ENCODE assay signal across 30 cellular contexts in the genomic region with DNA sequence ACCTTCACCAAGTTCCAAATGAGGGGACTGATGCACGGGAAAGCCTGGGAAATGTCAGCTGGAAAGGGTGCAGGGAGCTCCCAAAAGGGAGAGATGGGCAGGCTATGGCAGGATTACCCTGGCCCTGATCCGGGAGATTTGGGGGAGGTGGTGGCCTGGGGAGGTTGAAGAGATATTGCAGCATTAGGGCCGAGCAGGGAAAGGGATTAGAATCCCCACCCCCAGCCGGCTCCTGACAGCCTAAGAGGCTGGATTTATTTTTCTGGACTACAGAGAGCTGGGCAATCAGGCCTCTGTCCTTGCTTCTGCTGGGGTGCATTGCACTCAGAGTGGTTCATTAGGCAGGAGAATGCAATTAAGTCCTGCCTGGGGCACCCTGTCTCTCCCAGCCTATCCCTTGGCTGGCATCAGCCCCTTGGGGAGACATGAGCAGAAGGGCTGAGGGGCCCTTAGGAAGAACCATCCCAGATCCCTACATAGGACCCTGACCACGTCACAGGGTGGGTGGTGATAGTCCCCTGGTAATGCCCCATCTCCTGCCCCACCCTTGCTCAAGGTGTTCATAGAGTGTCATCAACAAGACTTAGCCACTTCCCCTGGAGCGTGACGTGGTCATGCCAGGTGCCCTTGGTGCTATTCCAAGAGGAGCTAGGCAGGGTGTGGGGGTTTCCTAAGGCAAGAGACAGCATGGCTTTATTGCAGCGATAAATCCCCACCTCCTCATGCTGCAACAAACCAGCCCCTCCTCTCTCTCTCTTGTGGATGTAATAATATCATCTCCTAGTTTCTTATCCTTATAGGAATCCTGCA. TPM values are rescaled to one million over a fixed set of nuclear protein-coding genes. Genes with fewer than 3 reads are reported as not detected.
DNase-seq lines count a peak whose midpoint lies in the region; ATAC-seq and TF ChIP-seq lines count a peak whose summit lies in the region.
"Had no signal": no experiment of that assay in that cellular context is flagged by ENCODE, and none has a peak within 500 bp of the region (broad histone marks: within the 10 kb centered on the region; RNA-seq: fewer than 3 reads in every experiment).

No MANE protein-coding gene starts in this region.

- peaks cover 17% of the 10 kb centered on the region for H3K4me1 Mint-ChIP-seq in CD8-positive, alpha-beta T cell (ENCODE audit: low read depth)
- H3K4me1 Mint-ChIP-seq in activated CD8-positive, alpha-beta T cell treated with anti-CD3 and anti-CD28 coated beads, Interleukin-2, amount 10 ng/mL, durations not matched to agents 7 days and 5 days (ENCODE audit: low read depth): peaks cover 26% of the 10 kb centered on the region

- H3K36me3 Mint-ChIP-seq in CD8-positive, alpha-beta T cell: no peaks in the 10 kb centered on the region
- H3K36me3 Mint-ChIP-seq in activated CD8-positive, alpha-beta T cell treated with anti-CD3 and anti-CD28 coated beads, Interleukin-2, amount 10 ng/mL, durations not matched to agents 7 days and 5 days (ENCODE audit: low read depth): no peaks in the 10 kb centered on the region
- H3K36me3 Mint-ChIP-seq: activated naive CD4-positive, alpha-beta T cell treated with anti-CD3 and anti-CD28 coated beads, Interleukin-2, amount 50 U/mL, for 24 hours; mesothelial cell of epicardium; naive thymus-derived CD4-positive, alpha-beta T cell had no signal

- CTCF ChIA-PET in CD8-positive, alpha-beta T cell (lab: Charles Lee): interaction anchor here (0.8 to 2.8 kb wide), 5 partner anchors 25 to 83 kb away, joined by 3 to 11 read pairs (median 4); no protein-coding TSS in a partner anchor
- CTCF ChIA-PET in activated CD8-positive, alpha-beta T cell treated with anti-CD3 and anti-CD28 coated beads, Interleukin-2, amount 10 ng/mL, durations not matched to agents 7 days and 5 days (lab: Charles Lee): interaction anchor here (0.9 to 1.6 kb wide), 2 partner anchors 20 to 60 kb away, joined by 3 read pairs; no protein-coding TSS in a partner anchor

- no peaks in the 10 kb centered on the region for H3K9me3 Mint-ChIP-seq in CD8-positive, alpha-beta T cell
- no peaks in the 10 kb centered on the region for H3K9me3 Mint-ChIP-seq in activated CD8-positive, alpha-beta T cell treated with anti-CD3 and anti-CD28 coated beads, Interleukin-2, amount 10 ng/mL, durations not matched to agents 7 days and 5 days (ENCODE audit: insufficient read depth)
- H3K9me3 Mint-ChIP-seq: activated naive CD4-positive, alpha-beta T cell treated with anti-CD3 and anti-CD28 coated beads, Interleukin-2, amount 50 U/mL, for 24 hours; mesothelial cell of epicardium; naive thymus-derived CD4-positive, alpha-beta T cell; stimulated activated memory B cell treated with anti-CD40 and anti-IgM and Interleukin-4, amounts not matched to agents 10 μg/mL and 1 μg/mL and 100 μg/mL, for 72 hours had no signal

- no peaks in the 10 kb centered on the region for H3K27me3 Mint-ChIP-seq in CD8-positive, alpha-beta T cell (ENCODE audit: low read depth)
- no peaks in the 10 kb centered on the region for H3K27me3 Mint-ChIP-seq in activated CD8-positive, alpha-beta T cell treated with anti-CD3 and anti-CD28 coated beads, Interleukin-2, amount 10 ng/mL, durations not matched to agents 7 days and 5 days (ENCODE audit: low read depth)
- H3K27me3 Mint-ChIP-seq: activated CD4-positive, alpha-beta T cell treated with anti-CD3 and anti-CD28 coated beads for 36 hours; activated naive CD4-positive, alpha-beta T cell treated with anti-CD3 and anti-CD28 coated beads, Interleukin-2, amount 50 U/mL, for 24 hours; stimulated activated memory B cell treated with anti-CD40 and anti-IgM and Interleukin-4, amounts not matched to agents 10 μg/mL and 1 μg/mL and 100 μg/mL, for 72 hours had no signal

- POLR2A ChIA-PET in CD8-positive, alpha-beta T cell (lab: Charles Lee): interaction anchor here (0.6 kb wide), 1 partner anchor 102 kb away, joined by 4 read pairs; no protein-coding TSS in a partner anchor
- POLR2A ChIA-PET in activated CD8-positive, alpha-beta T cell treated with anti-CD3 and anti-CD28 coated beads, Interleukin-2, amount 10 ng/mL, durations not matched to agents 7 days and 5 days (lab: Charles Lee): no interaction called here

- ATAC-seq in CD8-positive, alpha-beta T cell: no peak
- no peak for ATAC-seq in activated CD8-positive, alpha-beta T cell treated with anti-CD3 and anti-CD28 coated beads, Interleukin-2, amount 10 ng/mL, durations not matched to agents 7 days and 5 days
- ATAC-seq: activated CD4-positive, alpha-beta T cell treated with anti-CD3 and anti-CD28 coated beads for 36 hours; naive thymus-derived CD4-positive, alpha-beta T cell; stimulated activated memory B cell treated with anti-CD40 and anti-IgM and Interleukin-4, amounts not matched to agents 10 μg/mL and 1 μg/mL and 100 μg/mL, for 72 hours had no signal

- TF ChIP-seq CTCF in CD8-positive, alpha-beta T cell (IDR thresholded peaks at IDR 0.05): no peak

- H3K4me1 ChIP-seq in CD8-positive, alpha-beta T cell (ENCODE audit: insufficient read depth, low read length): peaks cover 16% of the 10 kb centered on the region

- intact Hi-C loops in CD8-positive, alpha-beta T cell (cut with DNase I, micrococcal nuclease): no loop called here

- H3K4me3 ChIP-seq in CD8-positive, alpha-beta T cell (ENCODE audit: low read depth, low read length): no peak overlapping the region
- H3K4me3 ChIP-seq: BLaER1 treated with 17β-estradiol and CSF1 and Interleukin-3, amounts not matched to agents 10 nM and 100 nM; left ventricle myocardium inferior; MG63 had no signal

- DNase-seq in DMS79 treated with DMSO at 0.1 percent for 48 hours (lab: John Stamatoyannopoulos, UW) (peak; percentile 73), NCI-H82 (lab: John Stamatoyannopoulos, UW) (peak; percentile 95), kidney tubule cell (ENCODE audit: low spot score) (peak; percentile 46), renal cortical epithelial cell (ENCODE audit: low read depth) (peak; percentile 44), SIG-M5 (lab: John Stamatoyannopoulos, UW) (no peak), NCI-H2081 treated with DMSO at 0.1 percent for 48 hours (lab: John Stamatoyannopoulos, UW) (no peak)
- DNase-seq in CD8-positive, alpha-beta T cell: no peak
- DNase-seq in activated CD8-positive, alpha-beta T cell treated with anti-CD3 and anti-CD28 coated beads, Interleukin-2, amount 10 ng/mL, durations not matched to agents 7 days and 5 days: no peak
- DNase-seq: activated CD4-positive, alpha-beta T cell treated with anti-CD3 and anti-CD28 coated beads for 36 hours; COR-L47; DND-41; effector CD8-positive, alpha-beta T cell; erythroblast; GF-D8; glutamatergic neuron; H7; KBM-7; left ventricle myocardium inferior; MG63; naive thymus-derived CD4-positive, alpha-beta T cell; NCI-H1105 treated with DMSO at 0.1 percent for 48 hours; NCI-H2029 treated with DMSO at 0.1 percent for 48 hours; NCI-H2227 treated with DMSO at 0.1 percent for 48 hours; NCI-H526 treated with DMSO at 0.1 percent for 48 hours; substantia nigra; T-helper 9 cell had no signal

- H3K27ac ChIP-seq in CD8-positive, alpha-beta T cell (ENCODE audit: low read depth, low read length): no peak overlapping the region
- H3K27ac ChIP-seq: BLaER1 treated with 17β-estradiol and CSF1 and Interleukin-3, amounts not matched to agents 10 nM and 100 nM; left ventricle myocardium inferior had no signal

- no peaks in the 10 kb centered on the region for H3K9me3 ChIP-seq in CD8-positive, alpha-beta T cell (ENCODE audit: low read length)
- H3K9me3 ChIP-seq: BLaER1 treated with 17β-estradiol and CSF1 and Interleukin-3, amounts not matched to agents 10 nM and 100 nM; left ventricle myocardium inferior; MG63 had no signal

- H3K36me3 ChIP-seq in CD8-positive, alpha-beta T cell (ENCODE audit: insufficient read depth, low read length): no peaks in the 10 kb centered on the region
- H3K36me3 ChIP-seq: BLaER1 treated with 17β-estradiol and CSF1 and Interleukin-3, amounts not matched to agents 10 nM and 100 nM; left ventricle myocardium inferior; MG63 had no signal

- no peak overlapping the region for H3K27ac Mint-ChIP-seq in CD8-positive, alpha-beta T cell
- H3K27ac Mint-ChIP-seq in activated CD8-positive, alpha-beta T cell treated with anti-CD3 and anti-CD28 coated beads, Interleukin-2, amount 10 ng/mL, durations not matched to agents 7 days and 5 days: no peak overlapping the region
- H3K27ac Mint-ChIP-seq: activated CD4-positive, alpha-beta T cell treated with anti-CD3 and anti-CD28 coated beads for 36 hours; activated naive CD4-positive, alpha-beta T cell treated with anti-CD3 and anti-CD28 coated beads, Interleukin-2, amount 50 U/mL, for 24 hours; mesothelial cell of epicardium; naive thymus-derived CD4-positive, alpha-beta T cell; stimulated activated memory B cell treated with anti-CD40 and anti-IgM and Interleukin-4, amounts not matched to agents 10 μg/mL and 1 μg/mL and 100 μg/mL, for 72 hours had no signal

- H3K4me3 Mint-ChIP-seq in CD8-positive, alpha-beta T cell: no peak overlapping the region
- H3K4me3 Mint-ChIP-seq in activated CD8-positive, alpha-beta T cell treated with anti-CD3 and anti-CD28 coated beads, Interleukin-2, amount 10 ng/mL, durations not matched to agents 7 days and 5 days: no peak overlapping the region
- H3K4me3 Mint-ChIP-seq: activated CD4-positive, alpha-beta T cell treated with anti-CD3 and anti-CD28 coated beads for 36 hours; activated naive CD4-positive, alpha-beta T cell treated with anti-CD3 and anti-CD28 coated beads, Interleukin-2, amount 50 U/mL, for 24 hours; mesothelial cell of epicardium; naive thymus-derived CD4-positive, alpha-beta T cell; stimulated activated memory B cell treated with anti-CD40 and anti-IgM and Interleukin-4, amounts not matched to agents 10 μg/mL and 1 μg/mL and 100 μg/mL, for 72 hours had no signal

- no peaks in the 10 kb centered on the region for H3K27me3 ChIP-seq in CD8-positive, alpha-beta T cell (ENCODE audit: insufficient read depth, low read length)
- H3K27me3 ChIP-seq: BLaER1 treated with 17β-estradiol and CSF1 and Interleukin-3, amounts not matched to agents 10 nM and 100 nM; MG63 had no signal

RNA-seq across cellular contexts. Expression of a gene that starts 38.3 kb away (rescaled TPM):
- total RNA-seq in renal cortical epithelial cell: 0.70 and 3.1 TPM in 2 replicates
- total RNA-seq in CD8-positive, alpha-beta T cell: under 1 TPM; 0.50 to 0.84 TPM
- under 1 TPM; 0.26 to 0.31 TPM for total RNA-seq in activated CD8-positive, alpha-beta T cell treated with anti-CD3 and anti-CD28 coated beads, Interleukin-2, amount 10 ng/mL, durations not matched to agents 7 days and 5 days

RNA-seq across cellular contexts. Expression of a gene that starts 54.4 kb away (rescaled TPM):
- total RNA-seq in renal cortical epithelial cell: 3.0 TPM in 2 replicates
- 10 to 100 TPM; 15.9 to 18.3 TPM for total RNA-seq in CD8-positive, alpha-beta T cell
- total RNA-seq in activated CD8-positive, alpha-beta T cell treated with anti-CD3 and anti-CD28 coated beads, Interleukin-2, amount 10 ng/mL, durations not matched to agents 7 days and 5 days: 10 to 100 TPM; 23.1 to 26.6 TPM

Comparison
In these comparisons a context has a peak if more than half of its experiments do, and no peak if none do; other contexts are left out.
1. DNase-seq: peak in DMS79 treated with DMSO at 0.1 percent for 48 hours (single experiment), NCI-H82 (single experiment), kidney tubule cell (single experiment) and renal cortical epithelial cell (single experiment); none in CD8-positive, alpha-beta T cell (0 of 7), SIG-M5 (single experiment), NCI-H2081 treated with DMSO at 0.1 percent for 48 hours (single experiment) and activated CD8-positive, alpha-beta T cell treated with anti-CD3 and anti-CD28 coated beads, Interleukin-2, amount 10 ng/mL, durations not matched to agents 7 days and 5 days (single experiment).